In genomic region chr7:137674064-137674463, GRCh38 we compare ENCODE assay signal across 20 cellular contexts.
"Had no signal": no experiment of that assay in that cellular context is flagged by ENCODE, and none has a peak within 500 bp of the region (broad histone marks: within the 10 kb centered on the region; RNA-seq: fewer than 3 reads in every experiment).

No MANE protein-coding gene starts in this region.

- ATAC-seq: Panc1, PC-3 had no signal

- H3K4me3 ChIP-seq: MG63, SJSA1, SK-N-MC had no signal

- H3K36me3 ChIP-seq: MG63, SJSA1 had no signal

- DNase-seq: Karpas-422, KG1, MG63, NCI-H1092, NCI-H1105 treated with DMSO at 0.1 percent for 48 hours, NCI-H1417 treated with DMSO at 0.1 percent for 48 hours, NCI-H146, NCI-H1694 treated with DMSO at 0.1 percent for 48 hours, NCI-H1930, NCI-H2081, NCI-H2107, NCI-H2227 treated with DMSO at 0.1 percent for 48 hours, NCI-H524, NCI-H774, PC-3, SHP77 had no signal

- H3K9me3 ChIP-seq: MG63, SJSA1 had no signal

- H3K27me3 ChIP-seq: MG63, SJSA1 had no signal

- H3K27ac ChIP-seq: RWPE1, SJSA1, SK-N-MC had no signal
